In the genomic region with DNA sequence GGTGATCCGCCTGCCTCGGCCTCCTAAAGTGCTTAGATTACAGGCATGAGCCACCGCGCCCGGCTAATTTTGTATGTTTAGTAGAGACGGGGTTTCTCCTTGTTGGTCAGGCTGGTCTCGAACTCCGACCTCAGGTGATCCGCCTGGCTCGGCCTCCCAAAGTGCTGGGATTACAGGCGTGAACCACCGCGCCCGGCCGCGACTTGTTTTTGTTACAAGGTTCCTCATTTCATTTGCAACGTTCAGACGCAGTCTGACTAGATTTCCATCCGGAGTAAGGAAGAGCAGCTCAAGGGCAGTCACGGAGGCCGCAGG, we compare ENCODE assay signal across 8 cellular contexts. TPM values are rescaled to one million over a fixed set of nuclear protein-coding genes. Genes with fewer than 3 reads are reported as not detected.
DNase-seq lines count a peak whose midpoint lies in the region; ATAC-seq and TF ChIP-seq lines count a peak whose summit lies in the region.
"Not testable (repeated sequence)": the region's sequence is repeated elsewhere in the genome, so short reads cannot be mapped to it uniquely, and the experiment has no call there.

No MANE protein-coding gene starts in this region.

- H3K27me3 Mint-ChIP-seq in brain = not testable (repeated sequence)

- H3K36me3 Mint-ChIP-seq in brain = peaks cover 17% of the 10 kb centered on the region

- 17 to 25% methylated on average over 21 of the region's 21 CpGs for WGBS in lung, 2 donors
- 15 to 30% (median 25%) methylated on average over 21 of the region's 21 CpGs for WGBS in psoas muscle, 3 donors
- 17% methylated on average over 21 of the region's 21 CpGs for WGBS in urinary bladder

- H3K27me3 ChIP-seq in lung (ENCODE audit: control insufficient read depth, insufficient read depth); psoas muscle (ENCODE audit: insufficient read depth in 3 of 3, low read length in 2 of 3): not testable (repeated sequence)

- H3K4me1 ChIP-seq in lung (ENCODE audit: control insufficient read depth in 2 of 2, insufficient read depth in 2 of 2, low read length in 2 of 2); urinary bladder (ENCODE audit: insufficient read depth): not testable (repeated sequence)
- H3K4me1 ChIP-seq in psoas muscle = peaks cover 28% of the 10 kb centered on the region

- H3K9me3 ChIP-seq in lung (ENCODE audit: control insufficient read depth in 2 of 2, insufficient read depth in 1 of 2, low read length in 1 of 2); psoas muscle: not testable (repeated sequence)

- H3K4me3 Mint-ChIP-seq in brain = peak overlapping the region; percentile 91 to 95 (median 94)

- H3K4me3 ChIP-seq in WI38 (ENCODE audit: low read depth, low read length) = peak overlapping the region; percentile 72
- peak overlapping the region; percentile 86 for H3K4me3 ChIP-seq in fibroblast of the aortic adventitia (ENCODE audit: low read depth, low read length)
- peak overlapping the region; percentile 79 for H3K4me3 ChIP-seq in lung
- H3K4me3 ChIP-seq in psoas muscle = peak overlapping the region; percentile 92
- peak overlapping the region; percentile 75 for H3K4me3 ChIP-seq in urinary bladder (ENCODE audit: low read depth, low read length)

- H3K36me3 ChIP-seq in lung (ENCODE audit: control insufficient read depth in 2 of 2, insufficient read depth in 2 of 2, low read length in 2 of 2) (peaks cover 11 to 12% of the 10 kb centered on the region in 2 donors), psoas muscle (ENCODE audit: insufficient read depth in 1 of 2, low read depth in 1 of 2) (peaks cover 6 to 26% of the 10 kb centered on the region in 2 donors)
- H3K36me3 ChIP-seq in urinary bladder (ENCODE audit: insufficient read depth) = not testable (repeated sequence)

- TF ChIP-seq CTCF in WI38 (IDR thresholded peaks at IDR 0.05; ENCODE audit: low read depth, low read length); brain (conservative IDR thresholded peaks at IDR 0.05); fibroblast of the aortic adventitia (IDR thresholded peaks at IDR 0.05; ENCODE audit: insufficient read depth, low read length); lung (IDR thresholded peaks at IDR 0.05; ENCODE audit: control extremely low read depth, extremely low read depth); psoas muscle (IDR thresholded peaks at IDR 0.05): not testable (repeated sequence)

- peaks cover 53% of the 10 kb centered on the region for H3K4me1 Mint-ChIP-seq in brain

- H3K27ac ChIP-seq in lung (ENCODE audit: low read depth in 1 of 2, low read length in 1 of 2) = peak overlapping the region; percentile 85 to 99
- H3K27ac ChIP-seq in psoas muscle = peak overlapping the region; percentile 99
- peak overlapping the region; percentile 63 for H3K27ac ChIP-seq in urinary bladder (ENCODE audit: low read depth)

- DNase-seq in GF-D8 (lab: John Stamatoyannopoulos, UW) (peak; percentile 66), MV-4-11 (lab: John Stamatoyannopoulos, UW) (peak; percentile 66), psoas muscle (peak in 1 of 2 donors; percentile 58)
- not testable (repeated sequence) for DNase-seq in fibroblast of the aortic adventitia (ENCODE audit: low read depth); lung (ENCODE audit: low spot score)

- peak overlapping the region; percentile 95 to 99 (median 97) for H3K27ac Mint-ChIP-seq in brain

- intact Hi-C loops in psoas muscle (cut with DNase I) = loop anchor here (5.0 kb wide), 1 partner anchor 48 kb away; the partner anchor contains the start of gene WDR47 (in 2 of the 2)

- not testable (repeated sequence) for H3K9me3 Mint-ChIP-seq in brain

- ATAC-seq in lung (ENCODE audit: insufficient read depth, low FRiP score) = not testable (repeated sequence)
- peak; percentile 8 to 19 (median 10) for ATAC-seq in psoas muscle

RNA-seq across cellular contexts. Expression of gene TMEM167B, which starts 0.5 kb away (rescaled TPM):
- polyA plus RNA-seq in brain (ENCODE audit: insufficient read depth, low read depth, low replicate concordance) (21.1 TPM), lung (10 to 100 TPM; 22.5 to 35.8 TPM), psoas muscle (10 to 100 TPM; 19.8 to 39.1 (median 20.2) TPM), urinary bladder (32.8 TPM)
- total RNA-seq in fibroblast of the aortic adventitia (ENCODE audit: low replicate concordance) (26.1 and 28.8 TPM in 2 replicates), lung (10 to 100 TPM; 35.4 to 44.6 TPM), psoas muscle (10 to 100 TPM; 27.2 to 56.0 (median 34.0) TPM), urinary bladder (43.1 TPM)

RNA-seq across cellular contexts. Expression of gene TAF13, which starts 14.3 kb away (rescaled TPM):
- polyA plus RNA-seq in brain (ENCODE audit: insufficient read depth, low read depth, low replicate concordance) = 27.5 TPM
- total RNA-seq in fibroblast of the aortic adventitia (ENCODE audit: low replicate concordance) = 131 and 287 TPM in 2 replicates
- total RNA-seq in lung = 10 to 100 TPM; 22.2 to 35.8 TPM
- 10 to 100 TPM; 32.9 to 39.4 TPM for polyA plus RNA-seq in lung
- 10 to 100 TPM; 61.5 to 89.9 (median 72.9) TPM for total RNA-seq in psoas muscle
- polyA plus RNA-seq in psoas muscle = 100 to 1,000 TPM in 2 of 3 donors, 10 to 100 TPM in 1; 74.3 to 228 (median 120) TPM
- 55.9 TPM for total RNA-seq in urinary bladder
- 31.3 TPM for polyA plus RNA-seq in urinary bladder

RNA-seq across cellular contexts. Expression of gene ELAPOR1, which starts 23.9 kb away (rescaled TPM):
- polyA plus RNA-seq in brain (ENCODE audit: insufficient read depth, low read depth, low replicate concordance) (205 TPM), lung (1 to 10 TPM; 3.3 to 7.0 TPM), psoas muscle (under 1 TPM in 2 of 3 donors, not detected in 1; 0.03 to 0.05 TPM), urinary bladder (0.13 TPM)
- total RNA-seq in fibroblast of the aortic adventitia (ENCODE audit: low replicate concordance) (0.16 and 0.45 TPM in 2 replicates), lung (10 to 100 TPM in 1 of 2 donors, 1 to 10 TPM in 1; 8.9 to 25.0 TPM), psoas muscle (under 1 TPM; 0.11 to 0.46 (median 0.32) TPM), urinary bladder (0.74 TPM)

RNA-seq across cellular contexts. Expression of gene WDR47, which starts 48.2 kb away (rescaled TPM):
- polyA plus RNA-seq in brain (ENCODE audit: insufficient read depth, low read depth, low replicate concordance) (26.0 TPM), lung (1 to 10 TPM; 3.1 to 6.0 TPM), psoas muscle (10 to 100 TPM in 1 of 3 donors, 1 to 10 TPM in 2; 5.7 to 19.6 (median 7.4) TPM), urinary bladder (10.5 TPM)
- total RNA-seq in fibroblast of the aortic adventitia (ENCODE audit: low replicate concordance) (22.1 and 26.0 TPM in 2 replicates), lung (10 to 100 TPM; 16.3 to 17.7 TPM), psoas muscle (10 to 100 TPM; 13.9 to 16.3 (median 14.9) TPM), urinary bladder (21.0 TPM)
